In the genomic region with DNA sequence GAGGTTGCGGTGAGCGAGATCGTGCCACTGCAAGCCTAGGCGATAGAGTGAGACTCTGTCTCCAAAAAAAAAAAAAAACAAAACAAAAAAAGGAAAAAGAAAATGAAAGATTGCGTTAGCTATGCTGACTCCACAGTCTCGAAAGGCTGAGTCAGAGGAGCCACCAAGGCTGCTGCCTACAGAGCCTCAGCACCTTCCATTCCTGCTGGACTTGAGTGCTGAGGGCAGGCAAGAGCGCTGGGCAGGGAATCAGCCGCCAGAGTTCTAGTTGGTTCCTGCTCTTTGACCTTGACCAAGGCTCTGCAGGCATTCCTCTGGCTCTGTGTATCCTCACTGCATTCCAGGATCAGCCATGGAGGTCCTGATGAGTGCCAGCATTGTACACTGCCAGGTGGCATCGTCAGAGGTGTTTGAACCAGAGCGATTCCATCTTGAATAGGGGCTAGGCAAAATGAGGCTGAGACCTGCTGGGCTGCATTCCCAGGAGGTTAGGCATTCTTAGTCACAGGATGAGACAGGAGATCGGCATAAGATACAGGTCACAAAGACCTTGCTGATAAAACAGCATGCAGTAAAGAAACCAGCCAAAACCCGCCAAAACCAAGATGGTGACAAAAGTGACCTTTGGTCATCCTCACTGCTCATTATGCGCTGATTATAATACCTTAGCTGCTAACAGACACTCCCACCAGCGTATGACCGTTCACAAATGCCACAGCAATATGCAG, we compare ENCODE assay signal across 10 cellular contexts. TPM values are rescaled to one million over a fixed set of nuclear protein-coding genes. Genes with fewer than 3 reads are reported as not detected.
DNase-seq lines count a peak whose midpoint lies in the region; ATAC-seq and TF ChIP-seq lines count a peak whose summit lies in the region.
"Had no signal": no experiment of that assay in that cellular context is flagged by ENCODE, and none has a peak within 500 bp of the region (broad histone marks: within the 10 kb centered on the region; RNA-seq: fewer than 3 reads in every experiment).

No MANE protein-coding gene starts in this region.

- RAD21 ChIA-PET in HCT116 (lab: Charles Lee; ENCODE audit: low non-redundant PET in 1 of 2, low total read pairs in 2 of 2, uncharacterized antibody in 2 of 2, unreplicated experiment in 2 of 2): no interaction called here

- ATAC-seq in HCT116 (peak; percentile 71), GM23338 (no peak), HG02588 (IDR thresholded peaks at IDR 0.05; ENCODE audit: unreplicated experiment) (no peak)

- no peaks in the 10 kb centered on the region for H3F3A ChIP-seq in GM23338 (replicated peaks; ENCODE audit: low read depth)

- H3K9me2 ChIP-seq in HCT116 (ENCODE audit: insufficient read depth) (no peaks in the 10 kb centered on the region), GM23338 (ENCODE audit: insufficient read depth) (peaks cover 3% of the 10 kb centered on the region; the same call in 1 of the 2 replicates)

- TF ChIP-seq CTCF in HCT116 (IDR thresholded peaks at IDR 0.05 in 2 of 3, conservative IDR thresholded peaks at IDR 0.05 in 1 of 3; ENCODE audit: borderline replicate concordance in 1 of 3, insufficient read depth in 1 of 3, low read depth in 2 of 3, low read length in 2 of 3): no peak
- TF ChIP-seq CTCF in GM23338 (conservative IDR thresholded peaks at IDR 0.05; ENCODE audit: low read depth in 2 of 2): no peak

- peaks cover 11% of the 10 kb centered on the region for H3K27me3 Mint-ChIP-seq in activated CD4-positive, alpha-beta memory T cell treated with anti-CD3 and anti-CD28 coated beads for 36 hours
- H3K27me3 Mint-ChIP-seq in GM23338 (ENCODE audit: insufficient read depth, low read depth, poor library complexity): peaks cover 19% of the 10 kb centered on the region

- no TSS peak for BruUV-seq in HCT116 (replicated peaks; lab: Mats Ljungman, UMichigan)

- H3K4me3 Mint-ChIP-seq in activated CD4-positive, alpha-beta memory T cell treated with anti-CD3 and anti-CD28 coated beads for 36 hours: no peak overlapping the region
- no peak overlapping the region for H3K4me3 Mint-ChIP-seq in GM23338

- TF ChIP-seq RAD21 in HCT116 (IDR thresholded peaks at IDR 0.05; ENCODE audit: low read depth): no peak; the same call in 1 of the 2 replicates

- H4K20me1 ChIP-seq in HCT116 (ENCODE audit: insufficient read depth) (no peaks in the 10 kb centered on the region), GM23338 (replicated peaks; ENCODE audit: insufficient read depth) (no peaks in the 10 kb centered on the region)

- CTCF ChIA-PET in HCT116 (lab: Charles Lee): interaction anchor here (1.1 to 1.4 kb wide), 2 partner anchors 9 to 21 kb away, joined by 3 to 5 read pairs; no protein-coding TSS in a partner anchor
- CTCF ChIA-PET in activated CD4-positive, alpha-beta memory T cell treated with anti-CD3 and anti-CD28 coated beads for 36 hours (lab: Charles Lee): interaction anchor here (1.7 to 2.0 kb wide), 2 partner anchors 21 to 93 kb away, joined by 9 to 12 read pairs; no protein-coding TSS in a partner anchor

- H3K4me3 ChIP-seq in ACC112 (ENCODE audit: low read depth, low read length) (no peak overlapping the region), HCT116 (replicated peaks in 1 of 2; ENCODE audit: low read depth in 1 of 2, low read length in 2 of 2) (no peak overlapping the region), GM23338 (no peak overlapping the region)

- H3K27ac ChIP-seq in ACC112 (ENCODE audit: low read depth, low read length) (peak overlapping the region; percentile 50), HCT116 (ENCODE audit: low read depth, low read length) (no peak overlapping the region; the same call in 1 of the 2 replicates), GM23338 (ENCODE audit: low read depth) (no peak overlapping the region)

- DNase-seq in HCT116 (ENCODE audit: low read depth, low spot score) (peak; percentile 39), iPS-NIHi11 (ENCODE audit: low spot score) (peak; percentile 7), GM19240 (ENCODE audit: insufficient read length, low spot score) (no peak), GM23338 (ENCODE audit: low spot score) (no peak), H4 (ENCODE audit: low spot score) (no peak)
- peak; percentile 54 for DNase-seq in activated CD4-positive, alpha-beta memory T cell treated with anti-CD3 and anti-CD28 coated beads for 36 hours
- DNase-seq: caudate nucleus; stimulated activated CD4-positive, alpha-beta T cell treated with anti-CD3 and anti-CD28 coated beads, Interleukin-4, amount 100 ng/mL, for 1 hour had no signal

- TF ChIP-seq POLR2A in HCT116 (IDR thresholded peaks at IDR 0.05; ENCODE audit: borderline replicate concordance, extremely low read depth, insufficient read depth, insufficient read length): no peak

- H3K4me1 Mint-ChIP-seq in activated CD4-positive, alpha-beta memory T cell treated with anti-CD3 and anti-CD28 coated beads for 36 hours (ENCODE audit: low read depth): peaks cover 21% of the 10 kb centered on the region
- H3K4me1 Mint-ChIP-seq in GM23338: peaks cover 22% of the 10 kb centered on the region

- no peak overlapping the region for H3K27ac Mint-ChIP-seq in activated CD4-positive, alpha-beta memory T cell treated with anti-CD3 and anti-CD28 coated beads for 36 hours
- H3K27ac Mint-ChIP-seq in GM23338: no peak overlapping the region

- H3K79me2 ChIP-seq in ACC112 (ENCODE audit: control insufficient read depth, insufficient read depth, low read length, unreplicated experiment) (no peaks in the 10 kb centered on the region), HCT116 (ENCODE audit: insufficient read depth, low read length) (no peaks in the 10 kb centered on the region), GM23338 (replicated peaks; ENCODE audit: insufficient read depth) (no peaks in the 10 kb centered on the region)

- POLR2A ChIA-PET in HCT116 (lab: Charles Lee): no interaction called here
- POLR2A ChIA-PET in activated CD4-positive, alpha-beta memory T cell treated with anti-CD3 and anti-CD28 coated beads for 36 hours (lab: Charles Lee): interaction anchor here (0.6 kb wide), 1 partner anchor 9 kb away, joined by 3 read pairs; no protein-coding TSS in a partner anchor

- H3K4me1 ChIP-seq in ACC112 (ENCODE audit: control insufficient read depth, insufficient read depth, low read length, unreplicated experiment): peaks cover 27% of the 10 kb centered on the region
- peaks cover 8 to 64% of the 10 kb centered on the region in 2 experiments; a peak in 3 of 4 replicates for H3K4me1 ChIP-seq in HCT116 (ENCODE audit: control insufficient read depth in 1 of 2, insufficient read depth in 2 of 2, low read length in 2 of 2)
- H3K4me1 ChIP-seq in GM23338 (ENCODE audit: insufficient read depth): peaks cover 19% of the 10 kb centered on the region

- H3K36me3 Mint-ChIP-seq in activated CD4-positive, alpha-beta memory T cell treated with anti-CD3 and anti-CD28 coated beads for 36 hours: no peaks in the 10 kb centered on the region
- no peaks in the 10 kb centered on the region for H3K36me3 Mint-ChIP-seq in GM23338 (ENCODE audit: low read depth)

- H2AFZ ChIP-seq in ACC112 (ENCODE audit: low read length, unreplicated experiment) (no peak overlapping the region), HCT116 (ENCODE audit: low read depth, low read length, poor library complexity, severe bottlenecking) (no peak overlapping the region), GM23338 (no peak overlapping the region)

- H3K4me2 ChIP-seq in HCT116 (ENCODE audit: low read length): peak overlapping the region; percentile 65
- no peak overlapping the region for H3K4me2 ChIP-seq in GM23338

- no peaks in the 10 kb centered on the region for H3K9me3 Mint-ChIP-seq in activated CD4-positive, alpha-beta memory T cell treated with anti-CD3 and anti-CD28 coated beads for 36 hours
- no peaks in the 10 kb centered on the region; the same call in 2 of the 3 replicates for H3K9me3 Mint-ChIP-seq in GM23338

- H3K9ac ChIP-seq in HCT116 (ENCODE audit: low read length): peak overlapping the region; percentile 21; the same call in 1 of the 2 replicates

- H3K36me3 ChIP-seq in ACC112 (ENCODE audit: insufficient read depth, low read length): peaks cover 7% of the 10 kb centered on the region; the same call in 1 of the 2 replicates
- H3K36me3 ChIP-seq in HCT116 (ENCODE audit: control insufficient read depth in 1 of 2, insufficient read depth in 2 of 2, low read length in 2 of 2): no peaks in the 10 kb centered on the region
- H3K36me3 ChIP-seq in GM23338 (ENCODE audit: insufficient read depth): no peaks in the 10 kb centered on the region

- no peaks in the 10 kb centered on the region for H3K27me3 ChIP-seq in ACC112 (ENCODE audit: insufficient read depth, low read length)
- H3K27me3 ChIP-seq in HCT116 (ENCODE audit: insufficient read depth, low read length): no peaks in the 10 kb centered on the region
- H3K27me3 ChIP-seq in GM23338 (ENCODE audit: insufficient read depth): peaks cover 20% of the 10 kb centered on the region

- intact Hi-C loops in HCT116 (cut with micrococcal nuclease): no loop called here
- intact Hi-C loops in activated CD4-positive, alpha-beta memory T cell treated with anti-CD3 and anti-CD28 coated beads for 36 hours (cut with micrococcal nuclease): no loop called here

- H3K9me3 ChIP-seq in HCT116 (ENCODE audit: control insufficient read depth in 1 of 2, insufficient read depth in 1 of 2, low read depth in 1 of 2, low read length in 2 of 2): no peaks in the 10 kb centered on the region

TF ChIP-seq in HCT116, 20 proteins besides CTCF, POLR2A, EP300 and RAD21 (continues in another document):
- TF ChIP-seq SRF (IDR thresholded peaks at IDR 0.05; ENCODE audit: low read depth): no peak

TF ChIP-seq in GM23338, 12 proteins besides CTCF, POLR2A, EP300 and RAD21 (continues in another document):
- no peak for TF ChIP-seq STAT1 (IDR thresholded peaks at IDR 0.05; ENCODE audit: unreplicated experiment)

RNA-seq across cellular contexts. Expression of gene MESP2, which starts 5.9 kb away (rescaled TPM):
- total RNA-seq in HCT116 (2021; ENCODE audit: unreplicated experiment): 0.20 TPM
- polyA plus RNA-seq in HCT116 (2012): 0.09 and 0.51 TPM in 2 replicates
- total RNA-seq in activated CD4-positive, alpha-beta memory T cell treated with anti-CD3 and anti-CD28 coated beads for 36 hours: not detected
- 0.16 and 1.3 TPM in 2 replicates for total RNA-seq in GM23338 (2014; rRNA removed; shearing (Covaris generic))
- polyA plus RNA-seq in GM23338 (2016; fragmentation: Nextera tagmentation; extraction: Ambion mirVana): 0.24 and 0.68 TPM in 2 replicates
- not detected in 2 replicates for total RNA-seq in H4 (2014; rRNA removed; shearing (Covaris generic))

RNA-seq across cellular contexts. Expression of gene MESP1, which starts 31.0 kb away (rescaled TPM):
- total RNA-seq in HCT116 (2021; ENCODE audit: unreplicated experiment): 8.8 TPM
- 10.0 and 10.6 TPM in 2 replicates for polyA plus RNA-seq in HCT116 (2012)
- total RNA-seq in activated CD4-positive, alpha-beta memory T cell treated with anti-CD3 and anti-CD28 coated beads for 36 hours: 1 to 10 TPM; 4.6 to 6.7 TPM
- total RNA-seq in GM23338 (2014; rRNA removed; shearing (Covaris generic)): 0.21 TPM in 1 of 2 replicates, not detected in the other
- 0.91 TPM in 1 of 2 replicates, not detected in the other for polyA plus RNA-seq in GM23338 (2016; fragmentation: Nextera tagmentation; extraction: Ambion mirVana)
- total RNA-seq in H4 (2014; rRNA removed; shearing (Covaris generic)): 0.47 TPM in 1 of 2 replicates, not detected in the other

RNA-seq across cellular contexts. Expression of gene ANPEP, which starts 32.6 kb away (rescaled TPM):
- 1.5 TPM for total RNA-seq in HCT116 (2021; ENCODE audit: unreplicated experiment)
- polyA plus RNA-seq in HCT116 (2012): 0.26 and 0.29 TPM in 2 replicates
- total RNA-seq in activated CD4-positive, alpha-beta memory T cell treated with anti-CD3 and anti-CD28 coated beads for 36 hours: under 1 TPM; 0.12 to 0.14 TPM
- total RNA-seq in GM23338 (2014; rRNA removed; shearing (Covaris generic)): 0.58 and 0.80 TPM in 2 replicates
- 0.87 and 1.8 TPM in 2 replicates for polyA plus RNA-seq in GM23338 (2016; fragmentation: Nextera tagmentation; extraction: Ambion mirVana)
- 3.5 and 4.7 TPM in 2 replicates for total RNA-seq in H4 (2014; rRNA removed; shearing (Covaris generic))

Comparison
In these comparisons a context has a peak if more than half of its experiments do, and no peak if none do; other contexts are left out.
1. DNase-seq: peak in HCT116 (single experiment), activated CD4-positive, alpha-beta memory T cell treated with anti-CD3 and anti-CD28 coated beads for 36 hours (single experiment) and iPS-NIHi11 (single experiment); none in GM19240 (single experiment), GM23338 (single experiment) and H4 (single experiment).